In genomic region chr3:156290917-156291268, GRCh38 we compare ENCODE assay signal across 11 cellular contexts.
DNase-seq lines count a peak whose midpoint lies in the region; ATAC-seq and TF ChIP-seq lines count a peak whose summit lies in the region.
"Had no signal": no experiment of that assay in that cellular context is flagged by ENCODE, and none has a peak within 500 bp of the region (broad histone marks: within the 10 kb centered on the region; RNA-seq: fewer than 3 reads in every experiment).

No MANE protein-coding gene starts in this region.

- H3K27ac ChIP-seq in lower lobe of right lung (no peak overlapping the region), suprapubic skin (no peak overlapping the region)
- H3K27ac ChIP-seq: gastrocnemius medialis had no signal

- 11% methylated on average over 7 of the region's 11 CpGs for WGBS in suprapubic skin

- peak; percentile 20 for DNase-seq in NCI-H1694 treated with DMSO at 0.1 percent for 48 hours (lab: John Stamatoyannopoulos, UW)
- no peak for DNase-seq in NCI-H1694 (lab: John Stamatoyannopoulos, UW)
- DNase-seq in lower lobe of right lung, result no peak
- DNase-seq in suprapubic skin (ENCODE audit: low spot score in 2 of 2), result no peak
- DNase-seq in foreskin melanocyte, result no peak
- no peak for DNase-seq in SW 1271 (lab: John Stamatoyannopoulos, UW)
- no peak for DNase-seq in AG08396 (ENCODE audit: low spot score)
- DNase-seq: gastrocnemius medialis; stimulated activated naive CD4-positive, alpha-beta T cell had no signal

- H3K4me3 Mint-ChIP-seq in brain, result peak overlapping the region; percentile 87 to 89 (median 88)

- H3K27me3 Mint-ChIP-seq in brain, result peaks cover 48% of the 10 kb centered on the region

- intact Hi-C loops in lower lobe of right lung (cut with DNase I), result no loop called here

- no peaks in the 10 kb centered on the region for H3K36me3 ChIP-seq in lower lobe of right lung
- no peaks in the 10 kb centered on the region for H3K36me3 ChIP-seq in suprapubic skin
- H3K36me3 ChIP-seq: gastrocnemius medialis had no signal

- TF ChIP-seq POLR2A in suprapubic skin (IDR thresholded peaks at IDR 0.05), result no peak

- ATAC-seq in lower lobe of right lung, result no peak
- ATAC-seq: gastrocnemius medialis had no signal

- no peak for TF ChIP-seq EP300 in suprapubic skin (IDR thresholded peaks at IDR 0.05)

- TF ChIP-seq CTCF in brain (conservative IDR thresholded peaks at IDR 0.05) (no peak), lower lobe of right lung (IDR thresholded peaks at IDR 0.05) (no peak), suprapubic skin (IDR thresholded peaks at IDR 0.05) (no peak)

- no peaks in the 10 kb centered on the region for H3K9me3 Mint-ChIP-seq in brain
- H3K9me3 Mint-ChIP-seq: memory B cell had no signal

- peaks cover 29% of the 10 kb centered on the region for H3K4me1 Mint-ChIP-seq in brain
- H3K4me1 Mint-ChIP-seq: memory B cell had no signal

- H3K27ac Mint-ChIP-seq in brain, result peak overlapping the region in 4 of 5 experiments; percentile 44 to 90 (median 86)
- H3K27ac Mint-ChIP-seq: memory B cell had no signal

- H3K27me3 ChIP-seq in lower lobe of right lung (ENCODE audit: low read depth) (peaks cover 45% of the 10 kb centered on the region), suprapubic skin (peaks cover 45% of the 10 kb centered on the region)

- peak overlapping the region; percentile 33 for H3K4me3 ChIP-seq in lower lobe of right lung
- H3K4me3 ChIP-seq in suprapubic skin, result peak overlapping the region; percentile 37

- no peaks in the 10 kb centered on the region for H3K36me3 Mint-ChIP-seq in brain
- H3K36me3 Mint-ChIP-seq: memory B cell had no signal

- H3K4me1 ChIP-seq in lower lobe of right lung (peaks cover 12% of the 10 kb centered on the region), suprapubic skin (peaks cover 14% of the 10 kb centered on the region)
- H3K4me1 ChIP-seq: gastrocnemius medialis had no signal

- H3K9me3 ChIP-seq in lower lobe of right lung (no peaks in the 10 kb centered on the region), suprapubic skin (no peaks in the 10 kb centered on the region)
- H3K9me3 ChIP-seq: gastrocnemius medialis had no signal
